24 cellular contexts compared by ENCODE assay signal in genomic region chr2:38524580-38524979, GRCh38.
DNase-seq lines count a peak whose midpoint lies in the region; ATAC-seq and TF ChIP-seq lines count a peak whose summit lies in the region.
"Had no signal": no experiment of that assay in that cellular context is flagged by ENCODE, and none has a peak within 500 bp of the region (broad histone marks: within the 10 kb centered on the region; RNA-seq: fewer than 3 reads in every experiment).

No MANE protein-coding gene starts in this region.

- H2BK5ac ChIP-seq in neuronal stem cell (ENCODE audit: low read length) = no peak overlapping the region

- H3K14ac ChIP-seq in neuronal stem cell (ENCODE audit: low read length) = peak overlapping the region; percentile 71

- H3K9me2 ChIP-seq in HCT116 (ENCODE audit: insufficient read depth) = no peaks in the 10 kb centered on the region
- H3K9me2 ChIP-seq in OCI-LY7 (ENCODE audit: insufficient read depth, low read length) = no peaks in the 10 kb centered on the region

- H3K4me3 ChIP-seq in BLaER1 (no peak overlapping the region; the same call in 1 of the 2 replicates), HCT116 (replicated peaks in 1 of 2; ENCODE audit: low read depth in 1 of 2, low read length in 2 of 2) (no peak overlapping the region), OCI-LY7 (ENCODE audit: low read depth, low read length, poor library complexity, severe bottlenecking) (peak overlapping the region; percentile 56), neuronal stem cell (ENCODE audit: low read length in 2 of 2) (no peak overlapping the region)
- H3K4me3 ChIP-seq: GM12878, GM23248, right atrium auricular region, SJCRH30 had no signal

- RAD21 ChIA-PET in HCT116 (lab: Charles Lee; ENCODE audit: low non-redundant PET in 1 of 2, low total read pairs in 2 of 2, uncharacterized antibody in 2 of 2, unreplicated experiment in 2 of 2) = no interaction called here

- H3K79me2 ChIP-seq in HCT116 (ENCODE audit: insufficient read depth, low read length) (no peaks in the 10 kb centered on the region), OCI-LY7 (ENCODE audit: insufficient read depth, low read depth, low read length) (no peaks in the 10 kb centered on the region)

- H3K23ac ChIP-seq in neuronal stem cell (ENCODE audit: low read depth, low read length, poor library complexity) = no peak overlapping the region

- H3K18ac ChIP-seq in neuronal stem cell (ENCODE audit: low read length) = no peak overlapping the region

- intact Hi-C loops in HCT116 (cut with micrococcal nuclease) (no loop called here), OCI-LY7 (cut with micrococcal nuclease; ENCODE audit: unreplicated experiment) (loop anchor here (5.0 to 10.0 kb wide), 2 partner anchors 117 to 600 kb away; partner anchors contain the start of gene SOS1)

- H3K27ac ChIP-seq in BLaER1 = peak overlapping the region; percentile 20; the same call in 1 of the 2 replicates
- no peak overlapping the region for H3K27ac ChIP-seq in HCT116 (ENCODE audit: low read depth, low read length)
- peak overlapping the region; percentile 84 for H3K27ac ChIP-seq in OCI-LY7 (ENCODE audit: low read depth, low read length, poor library complexity, severe bottlenecking)
- H3K27ac ChIP-seq in neuronal stem cell (replicated peaks; ENCODE audit: low read length) = no peak overlapping the region
- no peak overlapping the region for H3K27ac ChIP-seq in foreskin keratinocyte
- H3K27ac ChIP-seq: GM23248, right atrium auricular region, SJCRH30 had no signal

- no peak for TF ChIP-seq POLR2A in HCT116 (IDR thresholded peaks at IDR 0.05; ENCODE audit: borderline replicate concordance, extremely low read depth, insufficient read depth, insufficient read length)

- H4K91ac ChIP-seq in neuronal stem cell (ENCODE audit: low read depth, low read length, poor library complexity) = no peak overlapping the region

- no peaks in the 10 kb centered on the region for H3K36me3 ChIP-seq in BLaER1
- H3K36me3 ChIP-seq in HCT116 (ENCODE audit: control insufficient read depth in 1 of 2, insufficient read depth in 2 of 2, low read length in 2 of 2) = no peaks in the 10 kb centered on the region
- no peaks in the 10 kb centered on the region for H3K36me3 ChIP-seq in OCI-LY7 (ENCODE audit: insufficient read depth, low read length)
- H3K36me3 ChIP-seq in neuronal stem cell (replicated peaks in 1 of 2; ENCODE audit: control insufficient read depth in 2 of 2, insufficient read depth in 2 of 2, low read length in 2 of 2) = no peaks in the 10 kb centered on the region
- H3K36me3 ChIP-seq: right atrium auricular region, SJCRH30 had no signal

- BruUV-seq in HCT116 (replicated peaks; lab: Mats Ljungman, UMichigan) (no TSS peak), OCI-LY7 (replicated peaks; lab: Mats Ljungman, UMichigan) (no TSS peak)

- no peak overlapping the region for H2BK120ac ChIP-seq in neuronal stem cell (ENCODE audit: low read depth, low read length)

- POLR2A ChIA-PET in HCT116 (lab: Charles Lee) = interaction anchor here (1.5 kb wide), 1 partner anchor 227 kb away, joined by 5 read pairs; the partner anchor contains the start of gene SRSF7
- POLR2A ChIA-PET in OCI-LY7 (lab: Charles Lee) = interaction anchor here (0.6 to 3.3 kb wide), 11 partner anchors 8 to 1205 kb away, joined by 3 to 44 read pairs (median 3); partner anchors contain the start of gene SRSF7

- peak overlapping the region; percentile 38 for H2AFZ ChIP-seq in HCT116 (ENCODE audit: low read depth, low read length, poor library complexity, severe bottlenecking)
- H2AFZ ChIP-seq in OCI-LY7 (ENCODE audit: low read length) = peak overlapping the region; percentile 62
- H2AFZ ChIP-seq in neuronal stem cell (ENCODE audit: low read length) = no peak overlapping the region
- H2AFZ ChIP-seq: GM23248 had no signal

- DNase-seq in HCT116 (ENCODE audit: low read depth, low spot score) (no peak), OCI-LY7 (ENCODE audit: low spot score) (peak; percentile 91), neuronal stem cell (ENCODE audit: low spot score) (no peak), NK-92 (lab: John Stamatoyannopoulos, UW; ENCODE audit: unreplicated experiment) (no peak), foreskin keratinocyte (no peak), NCI-H748 (lab: John Stamatoyannopoulos, UW; ENCODE audit: unreplicated experiment) (no peak), DMS153 (lab: John Stamatoyannopoulos, UW) (no peak)
- DNase-seq: ACHN; activated CD4-positive, alpha-beta T cell treated with anti-CD3 and anti-CD28 coated beads, Interleukin-2, amount 50 U/mL, for 1 hour; activated CD8-positive, alpha-beta memory T cell treated with anti-CD3 and anti-CD28 coated beads, Interleukin-2, amount 10 ng/mL, durations not matched to agents 7 days and 5 days; activated naive CD4-positive, alpha-beta T cell treated with Interleukin-2 at 50 U/mL for 16 hours; activated T-cell treated with anti-CD3 and anti-CD28 coated beads, Interleukin-2, amount 50 U/mL, for 72 hours; Caco-2; cerebellar nuclear complex; GM23248; left ventricle myocardium superior; naive thymus-derived CD8-positive, alpha-beta T cell; NCI-H510A treated with DMSO at 0.1 percent for 48 hours; SJCRH30; stimulated activated CD4-positive, alpha-beta T cell treated with anti-CD3 and anti-CD28 coated beads, Interleukin-12 subunit alpha, Interleukin-12 subunit beta, amount 100 ng/mL, for 4 hours; stimulated activated CD4-positive, alpha-beta T cell treated with anti-CD3 and anti-CD28 coated beads, Interleukin-4, amount 100 ng/mL, for 1 hour had no signal

- H3K4me2 ChIP-seq in BLaER1 = peak overlapping the region; percentile 74
- no peak overlapping the region for H3K4me2 ChIP-seq in HCT116 (ENCODE audit: low read length)
- peak overlapping the region; percentile 92 for H3K4me2 ChIP-seq in OCI-LY7 (ENCODE audit: low read length)
- H3K4me2 ChIP-seq in neuronal stem cell (ENCODE audit: insufficient read depth, low read length, poor library complexity, severe bottlenecking) = no peak overlapping the region

- H4K20me1 ChIP-seq in BLaER1 (no peaks in the 10 kb centered on the region), HCT116 (ENCODE audit: insufficient read depth) (no peaks in the 10 kb centered on the region), OCI-LY7 (ENCODE audit: insufficient read depth, low read length) (no peaks in the 10 kb centered on the region)

- H3K27me3 ChIP-seq in BLaER1 = peaks cover 16% of the 10 kb centered on the region
- no peaks in the 10 kb centered on the region for H3K27me3 ChIP-seq in HCT116 (ENCODE audit: insufficient read depth, low read length)
- H3K27me3 ChIP-seq in neuronal stem cell (ENCODE audit: control insufficient read depth in 3 of 3, insufficient read depth in 3 of 3, low read depth in 1 of 3, low read length in 3 of 3) = peaks cover 0 to 61% (median 0%) of the 10 kb centered on the region in 3 experiments
- H3K27me3 ChIP-seq in foreskin keratinocyte = peaks cover 3% of the 10 kb centered on the region
- H3K27me3 ChIP-seq: right atrium auricular region, SJCRH30 had no signal

- ATAC-seq in HCT116 (no peak), foreskin keratinocyte (no peak)
- ATAC-seq: activated CD8-positive, alpha-beta memory T cell treated with anti-CD3 and anti-CD28 coated beads, Interleukin-2, amount 10 ng/mL, durations not matched to agents 7 days and 5 days; activated T-cell treated with anti-CD3 and anti-CD28 coated beads, Interleukin-2, amount 50 U/mL, for 72 hours; GM12878; naive thymus-derived CD8-positive, alpha-beta T cell had no signal

- TF ChIP-seq CTCF in HCT116 (IDR thresholded peaks at IDR 0.05 in 2 of 3, conservative IDR thresholded peaks at IDR 0.05 in 1 of 3; ENCODE audit: borderline replicate concordance in 1 of 3, insufficient read depth in 1 of 3, low read depth in 2 of 3, low read length in 2 of 3) = no peak
- no peak for TF ChIP-seq CTCF in OCI-LY7 (conservative IDR thresholded peaks at IDR 0.05; ENCODE audit: low read length)
- TF ChIP-seq CTCF in foreskin keratinocyte (conservative IDR thresholded peaks at IDR 0.05) = no peak

- no peak overlapping the region for H4K8ac ChIP-seq in neuronal stem cell (ENCODE audit: low read depth, low read length)

- no CpG with 5 or more reads among the region's 3 CpGs for WGBS in neuronal stem cell (ENCODE audit: extremely low coverage in 2 of 2, insufficient read length in 2 of 2, insufficient replicate concordance in 1 of 2), 2 donors

- H3K9ac ChIP-seq in BLaER1 = peak overlapping the region; percentile 40; the same call in 1 of the 2 replicates
- no peak overlapping the region for H3K9ac ChIP-seq in HCT116 (ENCODE audit: low read length)
- H3K9ac ChIP-seq in neuronal stem cell (ENCODE audit: low read depth, low read length, poor library complexity) = no peak overlapping the region
- H3K9ac ChIP-seq: GM23248 had no signal

- H3K4me1 ChIP-seq in BLaER1 (peaks cover 48% of the 10 kb centered on the region), HCT116 (ENCODE audit: control insufficient read depth in 1 of 2, insufficient read depth in 2 of 2, low read length in 2 of 2) (peaks cover 7 to 16% of the 10 kb centered on the region in 2 experiments; a peak in 3 of 4 replicates), OCI-LY7 (ENCODE audit: insufficient read depth, low read length, poor library complexity, severe bottlenecking) (peaks cover 66% of the 10 kb centered on the region), neuronal stem cell (ENCODE audit: control insufficient read depth in 2 of 2, insufficient read depth in 1 of 2, low read depth in 1 of 2, low read length in 2 of 2) (peaks cover 0 to 10% of the 10 kb centered on the region in 2 donors), foreskin keratinocyte (peaks cover 4% of the 10 kb centered on the region)
- H3K4me1 ChIP-seq: Caco-2, right atrium auricular region had no signal

- H2AK5ac ChIP-seq in neuronal stem cell (ENCODE audit: low read depth, low read length) = no peak overlapping the region

- H2BK15ac ChIP-seq in neuronal stem cell (ENCODE audit: low read length) = peak overlapping the region; percentile 47

- no peak overlapping the region for H2BK12ac ChIP-seq in neuronal stem cell (ENCODE audit: low read length)

- no peaks in the 10 kb centered on the region for H3K79me1 ChIP-seq in neuronal stem cell (ENCODE audit: low read depth, low read length)

- no peaks in the 10 kb centered on the region; the same call in 1 of the 2 replicates for H3K9me3 ChIP-seq in BLaER1
- no peaks in the 10 kb centered on the region for H3K9me3 ChIP-seq in HCT116 (ENCODE audit: control insufficient read depth in 1 of 2, insufficient read depth in 1 of 2, low read depth in 1 of 2, low read length in 2 of 2)
- H3K9me3 ChIP-seq in OCI-LY7 (ENCODE audit: low read length) = no peaks in the 10 kb centered on the region
- no peaks in the 10 kb centered on the region for H3K9me3 ChIP-seq in neuronal stem cell (replicated peaks in 1 of 2; ENCODE audit: control insufficient read depth in 2 of 2, insufficient read depth in 1 of 2, low read depth in 1 of 2, low read length in 2 of 2)
- H3K9me3 ChIP-seq: Caco-2, right atrium auricular region, SJCRH30 had no signal

- CTCF ChIA-PET in HCT116 (lab: Charles Lee) (interaction anchor here (0.8 to 1.7 kb wide), 3 partner anchors 8 to 209 kb away, joined by 3 to 4 read pairs (median 4); no protein-coding TSS in a partner anchor), OCI-LY7 (lab: Charles Lee; ENCODE audit: unreplicated experiment) (interaction anchor here (0.8 to 1.5 kb wide), 3 partner anchors 9 to 59 kb away, joined by 3 to 14 read pairs (median 3); no protein-coding TSS in a partner anchor)

- H3K4ac ChIP-seq in neuronal stem cell (ENCODE audit: low read length) = no peak overlapping the region

- no peak for TF ChIP-seq RAD21 in HCT116 (IDR thresholded peaks at IDR 0.05; ENCODE audit: low read depth)

Comparison
In these comparisons a context has a peak if more than half of its experiments do, and no peak if none do; other contexts are left out.
1. H3K27ac ChIP-seq: peak in BLaER1 (single experiment) and OCI-LY7 (single experiment); none in HCT116 (single experiment), neuronal stem cell (single experiment) and foreskin keratinocyte (single experiment).
2. H3K4me2 ChIP-seq: peak in BLaER1 (single experiment) and OCI-LY7 (single experiment); none in HCT116 (single experiment) and neuronal stem cell (single experiment).